In the genomic region with DNA sequence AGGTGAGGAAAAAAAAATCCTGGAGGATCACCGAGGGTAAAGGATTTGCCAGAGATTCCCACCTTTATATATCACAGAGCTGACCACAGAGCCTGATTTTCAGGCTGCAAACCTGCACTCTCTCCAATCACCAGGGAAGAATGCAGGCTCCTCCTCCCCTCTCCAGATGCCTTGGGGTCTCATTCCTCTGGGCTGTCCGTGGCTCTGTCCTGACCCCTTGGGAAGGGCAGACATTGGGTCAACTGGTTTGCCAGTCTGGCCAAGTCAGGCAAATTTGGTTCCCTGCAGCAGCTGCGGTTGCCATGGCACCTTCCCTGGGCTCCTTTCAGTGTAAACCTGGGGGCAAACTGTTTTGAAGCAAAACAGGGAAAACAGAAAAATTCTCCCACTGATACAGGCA, we compare ENCODE assay signal across 36 cellular contexts. TPM values are rescaled to one million over a fixed set of nuclear protein-coding genes. Genes with fewer than 3 reads are reported as not detected.
"Had no signal": no experiment of that assay in that cellular context is flagged by ENCODE, and none has a peak within 500 bp of the region (broad histone marks: within the 10 kb centered on the region; RNA-seq: fewer than 3 reads in every experiment).

No MANE protein-coding gene starts in this region.

- H3K4me1 ChIP-seq: ascending aorta, body of pancreas, breast epithelium had no signal

- H3K27ac Mint-ChIP-seq: activated CD4-positive, alpha-beta T cell treated with anti-CD3 and anti-CD28 coated beads, Interleukin-2, amount 10 ng/mL, durations not matched to agents 24 days and 14 days; activated CD8-positive, alpha-beta T cell treated with anti-CD3 and anti-CD28 coated beads for 36 hours; activated naive CD4-positive, alpha-beta T cell treated with anti-CD3 and anti-CD28 coated beads, Interleukin-2, amount 50 U/mL, for 24 hours; activated naive CD8-positive, alpha-beta T cell treated with anti-CD3 and anti-CD28 coated beads, Interleukin-2, amount 10 ng/mL, durations not matched to agents 7 days and 5 days; activated T-cell treated with anti-CD3 and anti-CD28 coated beads, Interleukin-2, amount 50 U/mL, for 24 hours; activated T-helper 2 cell treated with anti-CD3 and anti-CD28 coated beads, Interferon-gamma antibody, Interleukin-2, Interleukin-4, amounts not matched to agents 10 μg/mL and 5 μg/mL and 100 μg/mL, durations not matched to agents 14 hours and 24 hours and 36 hours had no signal

- H3K36me3 Mint-ChIP-seq: activated naive CD4-positive, alpha-beta T cell treated with anti-CD3 and anti-CD28 coated beads, Interleukin-2, amount 50 U/mL, for 24 hours; activated naive CD8-positive, alpha-beta T cell treated with anti-CD3 and anti-CD28 coated beads, Interleukin-2, amount 10 ng/mL, durations not matched to agents 7 days and 5 days had no signal

- H3K27me3 ChIP-seq: ascending aorta, body of pancreas, breast epithelium had no signal

- H3K9me3 ChIP-seq: ascending aorta, body of pancreas, breast epithelium had no signal

- H3K9me3 Mint-ChIP-seq: activated CD4-positive, alpha-beta T cell treated with anti-CD3 and anti-CD28 coated beads, Interleukin-2, amount 10 ng/mL, durations not matched to agents 24 days and 14 days; activated CD8-positive, alpha-beta T cell treated with anti-CD3 and anti-CD28 coated beads for 36 hours; activated naive CD4-positive, alpha-beta T cell treated with anti-CD3 and anti-CD28 coated beads, Interleukin-2, amount 50 U/mL, for 24 hours; activated naive CD8-positive, alpha-beta T cell treated with anti-CD3 and anti-CD28 coated beads, Interleukin-2, amount 10 ng/mL, durations not matched to agents 7 days and 5 days; activated T-cell treated with anti-CD3 and anti-CD28 coated beads, Interleukin-2, amount 50 U/mL, for 24 hours; activated T-helper 2 cell treated with anti-CD3 and anti-CD28 coated beads, Interferon-gamma antibody, Interleukin-2, Interleukin-4, amounts not matched to agents 10 μg/mL and 5 μg/mL and 100 μg/mL, durations not matched to agents 14 hours and 24 hours and 36 hours had no signal

- DNase-seq: activated CD4-positive, alpha-beta T cell treated with anti-CD3 and anti-CD28 coated beads, Interleukin-2, amount 10 ng/mL, durations not matched to agents 24 days and 14 days; activated CD4-positive, alpha-beta T cell treated with anti-CD3 and anti-CD28 coated beads, Interleukin-2, amount 50 U/mL, for 4 hours; activated CD8-positive, alpha-beta T cell treated with anti-CD3 and anti-CD28 coated beads for 36 hours; activated gamma-delta T cell; activated naive CD4-positive, alpha-beta T cell treated with Interleukin-2 at 50 U/mL for 16 hours; activated naive CD8-positive, alpha-beta T cell treated with anti-CD3 and anti-CD28 coated beads, Interleukin-2, amount 10 ng/mL, durations not matched to agents 7 days and 5 days; activated T-cell treated with anti-CD3 and anti-CD28 coated beads, Interleukin-2, amount 50 U/mL, for 24 hours; amygdala; body of pancreas; MM.1S; MV-4-11; NCI-H1092; NCI-H1436 treated with DMSO at 0.1 percent for 48 hours; NCI-H1694 treated with DMSO at 0.1 percent for 48 hours; NCI-H2029; NCI-H345; NCI-H510A; NCI-H526; NCI-H748 treated with DMSO at 0.1 percent for 48 hours; NK-92 treated with Interleukin-12 subunit alpha and Interleukin-12 subunit beta, amount 100 ng/mL, for 24 hours; PC-9; SIG-M5; SW 1271; T-helper 1 cell; T1000; WERI-Rb-1 had no signal

- H3K27me3 Mint-ChIP-seq: activated CD8-positive, alpha-beta T cell treated with anti-CD3 and anti-CD28 coated beads for 36 hours had no signal

- H3K36me3 ChIP-seq: ascending aorta, breast epithelium, WERI-Rb-1 had no signal

- ATAC-seq: activated CD8-positive, alpha-beta T cell treated with anti-CD3 and anti-CD28 coated beads for 36 hours; body of pancreas; Right ventricle myocardium inferior had no signal

- H3K9ac ChIP-seq: KMS-11 had no signal

- H3K4me2 ChIP-seq: KMS-11, PC-9 had no signal

- H3K4me3 Mint-ChIP-seq: activated CD4-positive, alpha-beta T cell treated with anti-CD3 and anti-CD28 coated beads, Interleukin-2, amount 10 ng/mL, durations not matched to agents 24 days and 14 days; activated CD8-positive, alpha-beta T cell treated with anti-CD3 and anti-CD28 coated beads for 36 hours; activated naive CD4-positive, alpha-beta T cell treated with anti-CD3 and anti-CD28 coated beads, Interleukin-2, amount 50 U/mL, for 24 hours; activated naive CD8-positive, alpha-beta T cell treated with anti-CD3 and anti-CD28 coated beads, Interleukin-2, amount 10 ng/mL, durations not matched to agents 7 days and 5 days; activated T-cell treated with anti-CD3 and anti-CD28 coated beads, Interleukin-2, amount 50 U/mL, for 24 hours had no signal

- H3K4me3 ChIP-seq: ascending aorta, body of pancreas, breast epithelium, PC-9 had no signal

- H2AFZ ChIP-seq: PC-9 had no signal

- H3K27ac ChIP-seq: ascending aorta, body of pancreas, breast epithelium, KMS-11, PC-9, RWPE1, WERI-Rb-1 had no signal

- H3K4me1 Mint-ChIP-seq: activated naive CD4-positive, alpha-beta T cell treated with anti-CD3 and anti-CD28 coated beads, Interleukin-2, amount 50 U/mL, for 24 hours had no signal

RNA-seq across cellular contexts. Expression of a gene that starts 11.6 kb away (rescaled TPM):
- total RNA-seq: activated naive CD8-positive, alpha-beta T cell treated with anti-CD3 and anti-CD28 coated beads, Interleukin-2, amount 10 ng/mL, durations not matched to agents 7 days and 5 days; activated T-helper 2 cell treated with anti-CD3 and anti-CD28 coated beads, Interferon-gamma antibody, Interleukin-2, Interleukin-4, amounts not matched to agents 10 μg/mL and 5 μg/mL and 100 μg/mL, durations not matched to agents 14 hours and 24 hours and 36 hours; ascending aorta; breast epithelium; cardiac septum; OCI-LY7; PC-9; Right ventricle myocardium inferior; T-helper 2 cell treated with Interferon-gamma antibody and Interleukin-4, amounts not matched to agents 100 ng/mL and 5 ng/mL, for 36 hours had no signal
